1 cellular context compared by ENCODE assay signal in the genomic region with DNA sequence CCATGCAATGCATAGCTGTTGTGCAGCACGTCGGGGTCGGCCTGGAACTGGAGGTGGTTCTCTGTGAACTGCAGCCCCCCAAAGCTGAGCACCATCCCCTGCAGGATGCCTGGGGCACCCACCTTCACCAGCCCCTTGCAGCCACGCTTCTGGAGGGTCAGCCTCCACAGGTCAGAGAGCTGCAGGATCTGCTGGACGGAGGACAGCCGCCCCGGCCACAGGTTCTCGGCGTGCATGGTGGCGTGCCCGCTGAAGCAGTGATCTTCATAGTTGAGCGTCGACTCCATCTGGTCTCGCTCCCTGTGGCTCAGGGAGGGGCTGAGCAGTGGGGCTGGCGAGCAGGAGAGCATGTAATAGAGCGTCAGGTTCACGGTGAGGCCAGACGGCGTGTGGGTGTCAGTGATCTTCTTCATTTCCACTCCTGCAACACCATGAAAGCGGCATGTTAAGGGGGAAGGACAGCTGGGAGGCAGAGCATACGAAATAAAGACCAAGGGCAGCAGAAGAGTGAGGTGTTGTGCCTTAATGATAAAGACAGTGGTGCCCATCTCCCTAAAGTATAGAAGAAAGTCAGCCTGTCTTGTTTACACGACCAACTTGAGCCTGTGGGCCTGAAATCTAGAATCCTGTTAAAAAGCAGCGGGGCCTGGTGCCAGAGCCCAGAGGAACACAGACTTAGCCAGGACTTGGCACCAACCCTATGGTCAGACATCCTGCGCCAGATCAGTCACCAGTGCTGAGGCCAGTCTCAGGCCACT.
TF ChIP-seq lines count a peak whose summit lies in the region.

No MANE protein-coding gene starts in this region.

TF ChIP-seq in WTC11, 78 proteins besides CTCF, POLR2A, EP300 and RAD21 (continued from another document):
- TF ChIP-seq, protein P1, sequence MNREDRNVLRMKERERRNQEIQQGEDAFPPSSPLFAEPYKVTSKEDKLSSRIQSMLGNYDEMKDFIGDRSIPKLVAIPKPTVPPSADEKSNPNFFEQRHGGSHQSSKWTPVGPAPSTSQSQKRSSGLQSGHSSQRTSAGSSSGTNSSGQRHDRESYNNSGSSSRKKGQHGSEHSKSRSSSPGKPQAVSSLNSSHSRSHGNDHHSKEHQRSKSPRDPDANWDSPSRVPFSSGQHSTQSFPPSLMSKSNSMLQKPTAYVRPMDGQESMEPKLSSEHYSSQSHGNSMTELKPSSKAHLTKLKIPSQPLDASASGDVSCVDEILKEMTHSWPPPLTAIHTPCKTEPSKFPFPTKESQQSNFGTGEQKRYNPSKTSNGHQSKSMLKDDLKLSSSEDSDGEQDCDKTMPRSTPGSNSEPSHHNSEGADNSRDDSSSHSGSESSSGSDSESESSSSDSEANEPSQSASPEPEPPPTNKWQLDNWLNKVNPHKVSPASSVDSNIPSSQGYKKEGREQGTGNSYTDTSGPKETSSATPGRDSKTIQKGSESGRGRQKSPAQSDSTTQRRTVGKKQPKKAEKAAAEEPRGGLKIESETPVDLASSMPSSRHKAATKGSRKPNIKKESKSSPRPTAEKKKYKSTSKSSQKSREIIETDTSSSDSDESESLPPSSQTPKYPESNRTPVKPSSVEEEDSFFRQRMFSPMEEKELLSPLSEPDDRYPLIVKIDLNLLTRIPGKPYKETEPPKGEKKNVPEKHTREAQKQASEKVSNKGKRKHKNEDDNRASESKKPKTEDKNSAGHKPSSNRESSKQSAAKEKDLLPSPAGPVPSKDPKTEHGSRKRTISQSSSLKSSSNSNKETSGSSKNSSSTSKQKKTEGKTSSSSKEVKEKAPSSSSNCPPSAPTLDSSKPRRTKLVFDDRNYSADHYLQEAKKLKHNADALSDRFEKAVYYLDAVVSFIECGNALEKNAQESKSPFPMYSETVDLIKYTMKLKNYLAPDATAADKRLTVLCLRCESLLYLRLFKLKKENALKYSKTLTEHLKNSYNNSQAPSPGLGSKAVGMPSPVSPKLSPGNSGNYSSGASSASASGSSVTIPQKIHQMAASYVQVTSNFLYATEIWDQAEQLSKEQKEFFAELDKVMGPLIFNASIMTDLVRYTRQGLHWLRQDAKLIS (CRISPR knock-in tag; IDR thresholded peaks at IDR 0.05; ENCODE audit: borderline replicate concordance), result no peak
- TF ChIP-seq, protein P2, sequence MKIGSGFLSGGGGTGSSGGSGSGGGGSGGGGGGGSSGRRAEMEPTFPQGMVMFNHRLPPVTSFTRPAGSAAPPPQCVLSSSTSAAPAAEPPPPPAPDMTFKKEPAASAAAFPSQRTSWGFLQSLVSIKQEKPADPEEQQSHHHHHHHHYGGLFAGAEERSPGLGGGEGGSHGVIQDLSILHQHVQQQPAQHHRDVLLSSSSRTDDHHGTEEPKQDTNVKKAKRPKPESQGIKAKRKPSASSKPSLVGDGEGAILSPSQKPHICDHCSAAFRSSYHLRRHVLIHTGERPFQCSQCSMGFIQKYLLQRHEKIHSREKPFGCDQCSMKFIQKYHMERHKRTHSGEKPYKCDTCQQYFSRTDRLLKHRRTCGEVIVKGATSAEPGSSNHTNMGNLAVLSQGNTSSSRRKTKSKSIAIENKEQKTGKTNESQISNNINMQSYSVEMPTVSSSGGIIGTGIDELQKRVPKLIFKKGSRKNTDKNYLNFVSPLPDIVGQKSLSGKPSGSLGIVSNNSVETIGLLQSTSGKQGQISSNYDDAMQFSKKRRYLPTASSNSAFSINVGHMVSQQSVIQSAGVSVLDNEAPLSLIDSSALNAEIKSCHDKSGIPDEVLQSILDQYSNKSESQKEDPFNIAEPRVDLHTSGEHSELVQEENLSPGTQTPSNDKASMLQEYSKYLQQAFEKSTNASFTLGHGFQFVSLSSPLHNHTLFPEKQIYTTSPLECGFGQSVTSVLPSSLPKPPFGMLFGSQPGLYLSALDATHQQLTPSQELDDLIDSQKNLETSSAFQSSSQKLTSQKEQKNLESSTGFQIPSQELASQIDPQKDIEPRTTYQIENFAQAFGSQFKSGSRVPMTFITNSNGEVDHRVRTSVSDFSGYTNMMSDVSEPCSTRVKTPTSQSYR (CRISPR knock-in tag; IDR thresholded peaks at IDR 0.05), result no peak
- TF ChIP-seq NR3C1 (CRISPR knock-in tag; conservative IDR thresholded peaks at IDR 0.05; ENCODE audit: low read depth), result no peak
- TF ChIP-seq TP53 (CRISPR knock-in tag; IDR thresholded peaks at IDR 0.05), result no peak
- TF ChIP-seq JAZF1 (CRISPR knock-in tag; IDR thresholded peaks at IDR 0.05), result no peak
